In the genomic region with DNA sequence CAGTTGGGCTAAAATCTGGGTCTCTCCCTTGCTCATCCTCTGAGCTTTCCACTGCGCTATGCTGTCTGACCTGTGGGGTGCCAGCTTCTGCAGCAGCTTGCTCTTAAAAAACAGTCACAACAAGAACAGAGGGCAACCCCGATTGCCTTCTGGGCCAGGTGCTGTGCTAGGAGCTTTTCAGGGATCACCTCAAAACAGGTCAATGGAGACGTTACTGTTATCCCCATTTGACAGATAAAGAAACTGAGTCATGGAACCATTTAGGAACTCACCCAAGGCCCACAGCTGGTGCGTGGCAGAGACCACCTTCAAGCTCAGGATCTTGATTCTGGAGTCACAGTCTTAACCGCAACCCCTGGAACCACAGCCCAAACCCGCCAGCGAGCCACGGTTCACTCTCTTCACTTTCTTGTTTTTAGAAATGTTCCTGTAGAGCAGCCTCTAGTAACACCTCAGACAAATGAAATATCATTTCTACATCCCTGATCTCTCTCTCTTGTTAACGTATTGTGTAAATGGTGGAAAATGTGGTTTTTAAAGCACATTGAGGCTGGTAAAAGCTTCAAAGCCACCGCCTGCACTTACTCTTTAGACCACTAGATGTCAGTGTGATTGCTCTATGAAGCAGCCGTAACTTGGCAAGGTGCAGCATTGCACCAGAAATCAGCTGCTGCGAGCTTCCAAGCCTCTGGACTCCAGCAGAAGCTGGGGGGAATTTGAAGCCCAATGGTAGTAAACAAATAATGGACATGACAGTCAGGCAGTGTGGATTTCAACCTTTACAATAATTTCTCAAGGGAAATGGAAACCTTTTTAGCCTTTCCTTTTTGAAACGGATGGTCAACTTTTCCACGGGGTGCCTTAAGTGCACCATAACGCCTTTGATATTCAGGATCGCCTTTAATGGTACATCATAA, we compare ENCODE assay signal across 8 cellular contexts. TPM values are rescaled to one million over a fixed set of nuclear protein-coding genes. Genes with fewer than 3 reads are reported as not detected.
DNase-seq lines count a peak whose midpoint lies in the region; ATAC-seq and TF ChIP-seq lines count a peak whose summit lies in the region.

No MANE protein-coding gene starts in this region.

- no peak overlapping the region for H2BK5ac ChIP-seq in neuronal stem cell (ENCODE audit: low read length)

- H2AK5ac ChIP-seq in neuronal stem cell (ENCODE audit: low read depth, low read length) = no peak overlapping the region

- H3K9me3 ChIP-seq in neuronal stem cell (replicated peaks in 1 of 2; ENCODE audit: control insufficient read depth in 2 of 2, insufficient read depth in 1 of 2, low read depth in 1 of 2, low read length in 2 of 2) = no peaks in the 10 kb centered on the region
- H3K9me3 ChIP-seq in thymus (ENCODE audit: control insufficient read depth) = no peaks in the 10 kb centered on the region

- no peak overlapping the region for H3K27ac ChIP-seq in neuronal stem cell (replicated peaks; ENCODE audit: low read length)
- H3K27ac ChIP-seq in thymus (ENCODE audit: low read depth) = peak overlapping the region; percentile 80

- no peak overlapping the region for H2AFZ ChIP-seq in neuronal stem cell (ENCODE audit: low read length)

- peak; percentile 90 for TF ChIP-seq CTCF in LNCaP clone FGC (IDR thresholded peaks at IDR 0.05; ENCODE audit: control insufficient read depth, extremely low read depth, insufficient read depth)

- no peaks in the 10 kb centered on the region for H3K36me3 ChIP-seq in neuronal stem cell (replicated peaks in 1 of 2; ENCODE audit: control insufficient read depth in 2 of 2, insufficient read depth in 2 of 2, low read length in 2 of 2)
- no peaks in the 10 kb centered on the region for H3K36me3 ChIP-seq in thymus (ENCODE audit: control insufficient read depth, insufficient read depth)

- H4K91ac ChIP-seq in neuronal stem cell (ENCODE audit: low read depth, low read length, poor library complexity) = no peak overlapping the region

- H3K4me1 ChIP-seq in neuronal stem cell (ENCODE audit: control insufficient read depth in 2 of 2, insufficient read depth in 1 of 2, low read depth in 1 of 2, low read length in 2 of 2) = no peaks in the 10 kb centered on the region
- H3K4me1 ChIP-seq in thymus (ENCODE audit: control insufficient read depth, insufficient read depth, low read length) = peaks cover 31% of the 10 kb centered on the region

- H3K79me1 ChIP-seq in neuronal stem cell (ENCODE audit: low read depth, low read length) = no peaks in the 10 kb centered on the region

- H3K23ac ChIP-seq in neuronal stem cell (ENCODE audit: low read depth, low read length, poor library complexity) = no peak overlapping the region

- no peak overlapping the region for H3K14ac ChIP-seq in neuronal stem cell (ENCODE audit: low read length)

- H4K8ac ChIP-seq in neuronal stem cell (ENCODE audit: low read depth, low read length) = no peak overlapping the region

- no peak overlapping the region for H3K18ac ChIP-seq in neuronal stem cell (ENCODE audit: low read length)

- H3K4me2 ChIP-seq in neuronal stem cell (ENCODE audit: insufficient read depth, low read length, poor library complexity, severe bottlenecking) = no peak overlapping the region

- no peak overlapping the region for H2BK15ac ChIP-seq in neuronal stem cell (ENCODE audit: low read length)

- no peak overlapping the region for H3K4ac ChIP-seq in neuronal stem cell (ENCODE audit: low read length)

- no peaks in the 10 kb centered on the region for H3K27me3 ChIP-seq in neuronal stem cell (ENCODE audit: control insufficient read depth in 3 of 3, insufficient read depth in 3 of 3, low read depth in 1 of 3, low read length in 3 of 3)
- no peaks in the 10 kb centered on the region for H3K27me3 ChIP-seq in thymus (ENCODE audit: control insufficient read depth, insufficient read depth)

- WGBS in neuronal stem cell (ENCODE audit: extremely low coverage in 2 of 2, insufficient read length in 2 of 2, insufficient replicate concordance in 1 of 2), 2 donors = no CpG with 5 or more reads among the region's 16 CpGs
- WGBS in thymus = 59% methylated on average over 16 of the region's 16 CpGs

- H3K9ac ChIP-seq in neuronal stem cell (ENCODE audit: low read depth, low read length, poor library complexity) = no peak overlapping the region

- peak; percentile 79 for DNase-seq in EH (ENCODE audit: low read depth)
- peak; percentile 46 for DNase-seq in LNCaP clone FGC (ENCODE audit: low read depth)
- peak; percentile 84 to 87 for DNase-seq in SHP77 (lab: John Stamatoyannopoulos, UW)
- peak; percentile 58 for DNase-seq in activated effector memory CD4-positive, alpha-beta T cell treated with Interleukin-2 at 50 U/mL for 16 hours
- peak; percentile 79 for DNase-seq in fibroblast of the conjunctiva (ENCODE audit: low read depth)
- peak; percentile 65 for DNase-seq in neuronal stem cell (ENCODE audit: low spot score)

- no peak overlapping the region for H2BK120ac ChIP-seq in neuronal stem cell (ENCODE audit: low read depth, low read length)

- no peak overlapping the region for H2BK12ac ChIP-seq in neuronal stem cell (ENCODE audit: low read length)

- peak; percentile 78 for ATAC-seq in GM21737 (IDR thresholded peaks at IDR 0.05; ENCODE audit: unreplicated experiment)

- no peak overlapping the region for H3K4me3 ChIP-seq in LNCaP clone FGC (ENCODE audit: low read depth, low read length)
- no peak overlapping the region for H3K4me3 ChIP-seq in neuronal stem cell (ENCODE audit: low read length in 2 of 2)
- peak overlapping the region; percentile 30 for H3K4me3 ChIP-seq in thymus (ENCODE audit: low read length)

RNA-seq across cellular contexts. Expression of a gene that starts 1.7 kb away (rescaled TPM):
- polyA plus RNA-seq in neuronal stem cell (2013, experiment 1 of 2) = not detected
- not detected for polyA plus RNA-seq in neuronal stem cell (2013, experiment 2 of 2)
- polyA plus RNA-seq in thymus = 52.9 TPM
